In genomic region chr17:41907633-41908539, GRCh38 we compare ENCODE assay signal across 1 cellular context.
A peak's percentile ranks its signal among the peaks of the same experiment; 100 is the strongest.
TF ChIP-seq lines count a peak whose summit lies in the region.

No MANE protein-coding gene starts in this region.

TF ChIP-seq in HepG2, 621 proteins besides CTCF, POLR2A, EP300 and RAD21 (continued from another document and continues in another):
- TF ChIP-seq AKNA (CRISPR knock-in tag; IDR thresholded peaks at IDR 0.05; ENCODE audit: borderline replicate concordance) (no peak), ADNP (CRISPR knock-in tag; IDR thresholded peaks at IDR 0.05) (peak; percentile 99), ISL2 (CRISPR knock-in tag; IDR thresholded peaks at IDR 0.05) (peak; percentile 62), ZNF496 (CRISPR knock-in tag; IDR thresholded peaks at IDR 0.05; ENCODE audit: insufficient replicate concordance) (no peak), ARNT2 (CRISPR knock-in tag; IDR thresholded peaks at IDR 0.05; ENCODE audit: low read depth) (peak; percentile 21; the same call in 1 of the 2 replicates), ELK4 (CRISPR knock-in tag; IDR thresholded peaks at IDR 0.05; ENCODE audit: borderline replicate concordance) (no peak), JUNB (CRISPR knock-in tag; IDR thresholded peaks at IDR 0.05; ENCODE audit: borderline replicate concordance) (no peak), ZNF605 (CRISPR knock-in tag; IDR thresholded peaks at IDR 0.05) (no peak; the same call in 1 of the 2 replicates), ZNF143 (CRISPR knock-in tag; IDR thresholded peaks at IDR 0.05) (peak; percentile 47; the same call in 1 of the 2 replicates), ZNF703 (CRISPR knock-in tag; IDR thresholded peaks at IDR 0.05; ENCODE audit: borderline replicate concordance) (no peak), HMG20B (CRISPR knock-in tag; conservative IDR thresholded peaks at IDR 0.05) (peak; percentile 18; the same call in 1 of the 2 replicates), NCOA1 (CRISPR knock-in tag; IDR thresholded peaks at IDR 0.05) (no peak; the same call in 1 of the 2 replicates), NFIB (CRISPR knock-in tag; IDR thresholded peaks at IDR 0.05; ENCODE audit: borderline replicate concordance) (no peak), ZNF780A (CRISPR knock-in tag; IDR thresholded peaks at IDR 0.05) (no peak; the same call in 1 of the 2 replicates), TMF1 (CRISPR knock-in tag; IDR thresholded peaks at IDR 0.05; ENCODE audit: low read depth) (no peak), PAXIP1 (CRISPR knock-in tag; conservative IDR thresholded peaks at IDR 0.05) (peak; percentile 95), ZNF615 (CRISPR knock-in tag; IDR thresholded peaks at IDR 0.05; ENCODE audit: borderline replicate concordance) (no peak), ZNF768 (CRISPR knock-in tag; IDR thresholded peaks at IDR 0.05) (peak; percentile 39; the same call in 1 of the 2 replicates), RBFOX2 (IDR thresholded peaks at IDR 0.05; ENCODE audit: low read depth, low read length) (no peak), SOX13 (IDR thresholded peaks at IDR 0.05) (no peak), SOX13 (CRISPR knock-in tag; conservative IDR thresholded peaks at IDR 0.05 in 1 of 2, IDR thresholded peaks at IDR 0.05 in 1 of 2) (peak in 1 of 2 experiments; percentile 66; a peak in 1 of 4 replicates), ATF3 (CRISPR knock-in tag; IDR thresholded peaks at IDR 0.05) (peak; percentile 40; the same call in 1 of the 2 replicates), ZFAT (CRISPR knock-in tag; conservative IDR thresholded peaks at IDR 0.05) (no peak), KDM3A (CRISPR knock-in tag; IDR thresholded peaks at IDR 0.05; ENCODE audit: low read depth) (peak; percentile 82), HNRNPK (IDR thresholded peaks at IDR 0.05; ENCODE audit: low read depth, low read length, poor library complexity, severe bottlenecking) (no peak), RAD51 (IDR thresholded peaks at IDR 0.05; ENCODE audit: borderline replicate concordance) (no peak), ZNF296 (CRISPR knock-in tag; conservative IDR thresholded peaks at IDR 0.05) (no peak), ZNF792 (CRISPR knock-in tag; IDR thresholded peaks at IDR 0.05) (peak; percentile 97), SNRNP70 (IDR thresholded peaks at IDR 0.05; ENCODE audit: low read depth, low read length) (no peak), EHMT2 (IDR thresholded peaks at IDR 0.05; ENCODE audit: borderline replicate concordance, low read depth, low read length) (no peak), ZNF225 (CRISPR knock-in tag; IDR thresholded peaks at IDR 0.05) (no peak), HMGA1 (CRISPR knock-in tag; conservative IDR thresholded peaks at IDR 0.05) (no peak), ZNF232 (CRISPR knock-in tag; IDR thresholded peaks at IDR 0.05; ENCODE audit: borderline replicate concordance) (peak; percentile 17; the same call in 1 of the 2 replicates), ERF (CRISPR knock-in tag; IDR thresholded peaks at IDR 0.05) (peak; percentile 74), GABPA (IDR thresholded peaks at IDR 0.05; ENCODE audit: low read depth, low read length) (no peak), GABPA (CRISPR knock-in tag; IDR thresholded peaks at IDR 0.05; ENCODE audit: low read depth) (no peak), ZNF333 (CRISPR knock-in tag; IDR thresholded peaks at IDR 0.05; ENCODE audit: borderline replicate concordance) (no peak), MLXIP (CRISPR knock-in tag; IDR thresholded peaks at IDR 0.05; ENCODE audit: borderline replicate concordance) (no peak), NR2F1 (CRISPR knock-in tag; IDR thresholded peaks at IDR 0.05) (peak in 1 of 2 experiments; percentile 79; a peak in 3 of 4 replicates), HNRNPL (IDR thresholded peaks at IDR 0.05; ENCODE audit: low read depth, low read length) (0 out of 2 replicates have a peak, but pooled peaks have one; percentile 22), ZNF746 (CRISPR knock-in tag; IDR thresholded peaks at IDR 0.05) (no peak; the same call in 1 of the 2 replicates), ZNF629 (CRISPR knock-in tag; conservative IDR thresholded peaks at IDR 0.05) (peak; percentile 62), ZNF260 (CRISPR knock-in tag; IDR thresholded peaks at IDR 0.05; ENCODE audit: borderline replicate concordance, low read depth) (no peak), FOXK2 (IDR thresholded peaks at IDR 0.05) (no peak), ATF1 (CRISPR knock-in tag; IDR thresholded peaks at IDR 0.05) (no peak), ZNF772 (CRISPR knock-in tag; IDR thresholded peaks at IDR 0.05) (peak; percentile 84; the same call in 1 of the 2 replicates), ZNF335 (CRISPR knock-in tag; IDR thresholded peaks at IDR 0.05) (peak; percentile 70; the same call in 1 of the 2 replicates), MTF2 (CRISPR knock-in tag; IDR thresholded peaks at IDR 0.05; ENCODE audit: borderline replicate concordance) (no peak), JUND (CRISPR knock-in tag; IDR thresholded peaks at IDR 0.05) (no peak), TCF12 (IDR thresholded peaks at IDR 0.05) (no peak), TCF12 (CRISPR knock-in tag; IDR thresholded peaks at IDR 0.05) (no peak), ZNF567 (CRISPR knock-in tag; IDR thresholded peaks at IDR 0.05; ENCODE audit: borderline replicate concordance) (no peak), KLF6 (CRISPR knock-in tag; IDR thresholded peaks at IDR 0.05) (peak; percentile 83; the same call in 1 of the 2 replicates), ZNF17 (CRISPR knock-in tag; IDR thresholded peaks at IDR 0.05) (no peak), ZNF546 (CRISPR knock-in tag; conservative IDR thresholded peaks at IDR 0.05) (no peak), ZSCAN29 (CRISPR knock-in tag; conservative IDR thresholded peaks at IDR 0.05) (peak; percentile 73; the same call in 1 of the 2 replicates), SMAD9 (CRISPR knock-in tag; IDR thresholded peaks at IDR 0.05) (peak; percentile 27; the same call in 1 of the 2 replicates), ZNF253 (CRISPR knock-in tag; IDR thresholded peaks at IDR 0.05; ENCODE audit: borderline replicate concordance) (no peak), DNMT3B (CRISPR knock-in tag; conservative IDR thresholded peaks at IDR 0.05) (no peak), SRSF4 (IDR thresholded peaks at IDR 0.05; ENCODE audit: low read depth, low read length, poor library complexity, severe bottlenecking) (no peak)
